Comparison of ENCODE assay signal across 17 cellular contexts in the genomic region with DNA sequence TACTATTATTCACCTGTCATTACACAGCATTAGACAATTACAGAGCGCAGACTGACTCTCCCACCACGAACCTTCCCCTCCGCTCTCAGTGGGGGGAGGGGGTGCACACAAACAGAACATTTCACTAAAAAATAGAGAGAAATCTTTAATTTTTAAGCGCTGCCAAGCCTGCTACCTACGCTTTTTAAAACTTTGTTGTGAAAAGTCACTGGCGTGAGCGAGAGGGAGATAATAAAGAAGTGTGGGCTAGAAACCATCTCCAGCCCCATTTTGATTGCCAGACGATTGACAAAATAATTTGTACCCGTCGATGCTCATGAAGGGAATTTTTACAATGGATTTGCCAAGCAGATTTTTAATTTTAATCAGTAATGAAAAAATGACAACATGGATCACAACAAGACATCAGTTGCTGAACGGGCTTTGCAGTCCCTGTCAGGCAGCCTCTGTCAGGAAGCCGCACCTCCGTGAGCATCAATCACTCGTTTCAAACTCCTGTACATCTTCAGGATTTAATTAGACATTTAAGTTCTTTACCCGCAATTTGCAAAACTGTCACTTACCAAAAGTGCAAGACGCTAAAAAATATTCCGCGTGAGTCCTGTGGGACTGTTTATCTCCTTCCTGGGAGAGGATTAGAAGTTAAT.
A peak's percentile ranks its signal among the peaks of the same experiment; 100 is the strongest.
DNase-seq lines count a peak whose midpoint lies in the region; ATAC-seq and TF ChIP-seq lines count a peak whose summit lies in the region.
"Had no signal": no experiment of that assay in that cellular context is flagged by ENCODE, and none has a peak within 500 bp of the region (broad histone marks: within the 10 kb centered on the region; RNA-seq: fewer than 3 reads in every experiment).

No MANE protein-coding gene starts in this region.

- no peak overlapping the region for H3K4me3 ChIP-seq in SK-N-SH (ENCODE audit: low read depth in 2 of 2, low read length in 1 of 2)
- H3K4me3 ChIP-seq: BLaER1 treated with 17β-estradiol and CSF1 and Interleukin-3, amounts not matched to agents 10 nM and 100 nM; GM23338 had no signal

- no peak overlapping the region for H3K4me2 ChIP-seq in SK-N-SH
- H3K4me2 ChIP-seq: BLaER1 treated with 17β-estradiol and CSF1 and Interleukin-3, amounts not matched to agents 10 nM and 100 nM; GM23338 had no signal

- peak; percentile 11 for DNase-seq in activated CD8-positive, alpha-beta memory T cell treated with anti-CD3 and anti-CD28 coated beads for 24 hours
- DNase-seq in activated CD8-positive, alpha-beta memory T cell treated with anti-CD3 and anti-CD28 coated beads, Interleukin-2, amount 50 U/mL, for 4 hours: no peak
- DNase-seq in head of caudate nucleus (peak in 26 of 42 donors; percentile 16 to 84 (median 48)), putamen (ENCODE audit: low spot score) (peak; percentile 73), SK-N-SH (no peak)
- DNase-seq: AML-193; BE2C; CD4-positive, alpha-beta T cell; CD8-positive, alpha-beta memory T cell; DMS53; DMS79 treated with DMSO at 0.1 percent for 48 hours; GF-D8 had no signal

- H3K27me3 ChIP-seq in SK-N-SH (ENCODE audit: insufficient read depth): peaks cover 43% of the 10 kb centered on the region
- H3K27me3 ChIP-seq: BE2C; BLaER1 treated with 17β-estradiol and CSF1 and Interleukin-3, amounts not matched to agents 10 nM and 100 nM had no signal

- H3K36me3 ChIP-seq in SK-N-SH (replicated peaks in 1 of 2; ENCODE audit: control insufficient read depth in 1 of 2, insufficient read depth in 2 of 2, low read length in 1 of 2): no peaks in the 10 kb centered on the region
- H3K36me3 ChIP-seq: BE2C; BLaER1 treated with 17β-estradiol and CSF1 and Interleukin-3, amounts not matched to agents 10 nM and 100 nM had no signal

- H3K9me3 ChIP-seq in SK-N-SH: no peaks in the 10 kb centered on the region
- H3K9me3 ChIP-seq: BE2C had no signal

- no peak for TF ChIP-seq CTCF in SK-N-SH (IDR thresholded peaks at IDR 0.05)

- no peak for ATAC-seq in HG03439 (IDR thresholded peaks at IDR 0.05; ENCODE audit: unreplicated experiment)
- ATAC-seq: GM23338, HCT116 had no signal

- TF ChIP-seq EP300 in SK-N-SH (IDR thresholded peaks at IDR 0.05; ENCODE audit: borderline replicate concordance in 1 of 2, low read depth in 1 of 2, low read length in 1 of 2): no peak

- WGBS in SK-N-SH (ENCODE audit: low lambda C conversion rate): 17% methylated on average over 18 of the region's 18 CpGs

- H2AFZ ChIP-seq in SK-N-SH (ENCODE audit: low read depth): no peak overlapping the region
- H2AFZ ChIP-seq: GM23338 had no signal

- POLR2A ChIA-PET in SK-N-SH (lab: Yijun Ruan, JAX): no interaction called here

- no peaks in the 10 kb centered on the region for H3K4me1 ChIP-seq in SK-N-SH (ENCODE audit: control insufficient read depth in 1 of 2, insufficient read depth in 2 of 2, low read depth in 1 of 2, low read length in 1 of 2)
- H3K4me1 ChIP-seq: BE2C; BLaER1 treated with 17β-estradiol and CSF1 and Interleukin-3, amounts not matched to agents 10 nM and 100 nM had no signal

- no peaks in the 10 kb centered on the region for H3K79me2 ChIP-seq in SK-N-SH (ENCODE audit: insufficient read depth)

- TF ChIP-seq RAD21 in SK-N-SH (IDR thresholded peaks at IDR 0.05; ENCODE audit: low read length): no peak

- no peak overlapping the region for H3K27ac ChIP-seq in SK-N-SH (ENCODE audit: low read depth in 2 of 2, low read length in 1 of 2)
- H3K27ac ChIP-seq: 22Rv1; BLaER1 treated with 17β-estradiol and CSF1 and Interleukin-3, amounts not matched to agents 10 nM and 100 nM had no signal

- H4K20me1 ChIP-seq in SK-N-SH (ENCODE audit: insufficient read depth): no peaks in the 10 kb centered on the region
- H4K20me1 ChIP-seq: BLaER1 treated with 17β-estradiol and CSF1 and Interleukin-3, amounts not matched to agents 10 nM and 100 nM had no signal

- intact Hi-C loops in head of caudate nucleus (cut with DNase I): no loop called here

- CTCF ChIA-PET in SK-N-SH (lab: Yijun Ruan, JAX): no interaction called here

- H3K9me2 ChIP-seq in SK-N-SH: no peaks in the 10 kb centered on the region

- no peaks in the 10 kb centered on the region for H3F3A ChIP-seq in SK-N-SH (replicated peaks; ENCODE audit: insufficient read depth)

- no peak overlapping the region for H3K9ac ChIP-seq in SK-N-SH
- H3K9ac ChIP-seq: BLaER1 treated with 17β-estradiol and CSF1 and Interleukin-3, amounts not matched to agents 10 nM and 100 nM had no signal

TF ChIP-seq in SK-N-SH, 30 proteins besides CTCF, POLR2A, EP300 and RAD21:
- no peak for TF ChIP-seq FOXJ3 (CRISPR knock-in tag; IDR thresholded peaks at IDR 0.05)
- no peak for TF ChIP-seq SIN3A (IDR thresholded peaks at IDR 0.05; ENCODE audit: borderline replicate concordance, low read depth, low read length)
- no peak for TF ChIP-seq TAF1 (IDR thresholded peaks at IDR 0.05; ENCODE audit: borderline replicate concordance, low read depth, low read length)
- TF ChIP-seq, protein P1, sequence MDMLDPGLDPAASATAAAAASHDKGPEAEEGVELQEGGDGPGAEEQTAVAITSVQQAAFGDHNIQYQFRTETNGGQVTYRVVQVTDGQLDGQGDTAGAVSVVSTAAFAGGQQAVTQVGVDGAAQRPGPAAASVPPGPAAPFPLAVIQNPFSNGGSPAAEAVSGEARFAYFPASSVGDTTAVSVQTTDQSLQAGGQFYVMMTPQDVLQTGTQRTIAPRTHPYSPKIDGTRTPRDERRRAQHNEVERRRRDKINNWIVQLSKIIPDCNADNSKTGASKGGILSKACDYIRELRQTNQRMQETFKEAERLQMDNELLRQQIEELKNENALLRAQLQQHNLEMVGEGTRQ (IDR thresholded peaks at IDR 0.05; ENCODE audit: borderline replicate concordance, low read depth, low read length): no peak
- TF ChIP-seq GATA2 (CRISPR knock-in tag; IDR thresholded peaks at IDR 0.05): no peak
- TF ChIP-seq JUND (IDR thresholded peaks at IDR 0.05): no peak
- TF ChIP-seq NRF1 (IDR thresholded peaks at IDR 0.05; ENCODE audit: low read depth, low read length): no peak
- TF ChIP-seq, protein P2, sequence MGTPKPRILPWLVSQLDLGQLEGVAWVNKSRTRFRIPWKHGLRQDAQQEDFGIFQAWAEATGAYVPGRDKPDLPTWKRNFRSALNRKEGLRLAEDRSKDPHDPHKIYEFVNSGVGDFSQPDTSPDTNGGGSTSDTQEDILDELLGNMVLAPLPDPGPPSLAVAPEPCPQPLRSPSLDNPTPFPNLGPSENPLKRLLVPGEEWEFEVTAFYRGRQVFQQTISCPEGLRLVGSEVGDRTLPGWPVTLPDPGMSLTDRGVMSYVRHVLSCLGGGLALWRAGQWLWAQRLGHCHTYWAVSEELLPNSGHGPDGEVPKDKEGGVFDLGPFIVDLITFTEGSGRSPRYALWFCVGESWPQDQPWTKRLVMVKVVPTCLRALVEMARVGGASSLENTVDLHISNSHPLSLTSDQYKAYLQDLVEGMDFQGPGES (IDR thresholded peaks at IDR 0.05; ENCODE audit: low read depth, low read length): no peak

Comparison
In these comparisons a context has a peak if more than half of its experiments do, and no peak if none do; other contexts are left out.
1. DNase-seq: peak in activated CD8-positive, alpha-beta memory T cell treated with anti-CD3 and anti-CD28 coated beads for 24 hours (single experiment), head of caudate nucleus (26 of 42) and putamen (single experiment); none in activated CD8-positive, alpha-beta memory T cell treated with anti-CD3 and anti-CD28 coated beads, Interleukin-2, amount 50 U/mL, for 4 hours (single experiment) and SK-N-SH (single experiment).